Comparison of ENCODE assay signal across 8 cellular contexts in genomic region chr6:20141931-20142330, GRCh38.
"Had no signal": no experiment of that assay in that cellular context is flagged by ENCODE, and none has a peak within 500 bp of the region (broad histone marks: within the 10 kb centered on the region; RNA-seq: fewer than 3 reads in every experiment).

No MANE protein-coding gene starts in this region.

- H2AFZ ChIP-seq: GM23338 had no signal

- ATAC-seq: GM23338, HCT116 had no signal

- H3K27ac ChIP-seq: KMS-11 had no signal

- FAIRE-seq: HTR-8/SVneo had no signal

- H3K4me2 ChIP-seq: GM23338, KMS-11 had no signal

- H3K4me1 ChIP-seq: HAP-1 had no signal

- H3K9ac ChIP-seq: KMS-11 had no signal

- DNase-seq: H7, HFFc6, KBM-7 had no signal

- H3K36me3 ChIP-seq: HAP-1 had no signal

- H3K4me3 ChIP-seq: GM23338, HAP-1 had no signal

- H3K9me3 ChIP-seq: HAP-1 had no signal
